ENCODE assay signal across 21 cellular contexts in genomic region chr6:571892-572291, GRCh38.
"Had no signal": no experiment of that assay in that cellular context is flagged by ENCODE, and none has a peak within 500 bp of the region (broad histone marks: within the 10 kb centered on the region; RNA-seq: fewer than 3 reads in every experiment).

No MANE protein-coding gene starts in this region.

- H3K9me3 ChIP-seq: esophagus muscularis mucosa, gastroesophageal sphincter, heart left ventricle, left lung, lower lobe of right lung had no signal

- H3K4me3 ChIP-seq: coronary artery, esophagus muscularis mucosa, gastroesophageal sphincter, heart left ventricle, hepatocyte, left lung, lower lobe of right lung had no signal

- DNase-seq: effector CD8-positive, alpha-beta T cell; effector memory CD8-positive, alpha-beta T cell; endodermal cell; foreskin keratinocyte; heart left ventricle; hypothalamus; immature natural killer cell; islet precursor cell; kidney; kidney glomerular epithelial cell; left lung; left ventricle myocardium superior; lower lobe of right lung; mesendoderm; midbrain; naive B cell; naive thymus-derived CD8-positive, alpha-beta T cell had no signal

- H3K4me2 ChIP-seq: hepatocyte had no signal

- H3K4me1 Mint-ChIP-seq: endodermal cell, immature natural killer cell, naive B cell had no signal

- H3K27ac Mint-ChIP-seq: effector memory CD8-positive, alpha-beta T cell; endodermal cell; immature natural killer cell; naive B cell had no signal

- H3K9me3 Mint-ChIP-seq: effector memory CD8-positive, alpha-beta T cell; immature natural killer cell; naive thymus-derived CD8-positive, alpha-beta T cell had no signal

- H3K27ac ChIP-seq: coronary artery, esophagus muscularis mucosa, foreskin keratinocyte, gastroesophageal sphincter, heart left ventricle, hepatocyte, left lung, lower lobe of right lung had no signal

- H3K4me3 Mint-ChIP-seq: effector memory CD8-positive, alpha-beta T cell; endodermal cell; immature natural killer cell; naive B cell; naive thymus-derived CD8-positive, alpha-beta T cell had no signal

- ATAC-seq: effector memory CD8-positive, alpha-beta T cell; foreskin keratinocyte; gastroesophageal sphincter; heart left ventricle; left lung; left ventricle myocardium superior; lower lobe of right lung; naive thymus-derived CD8-positive, alpha-beta T cell had no signal

- H3K27me3 Mint-ChIP-seq: effector memory CD8-positive, alpha-beta T cell; naive B cell; naive thymus-derived CD8-positive, alpha-beta T cell had no signal

- H3K79me2 ChIP-seq: hepatocyte had no signal

- H3K27me3 ChIP-seq: esophagus muscularis mucosa, foreskin keratinocyte, gastroesophageal sphincter, heart left ventricle, hepatocyte, left lung had no signal

- H2AFZ ChIP-seq: hepatocyte had no signal

- H3K4me1 ChIP-seq: esophagus muscularis mucosa, foreskin keratinocyte, gastroesophageal sphincter, heart left ventricle, left lung, lower lobe of right lung had no signal
